1 cellular context compared by ENCODE assay signal in the genomic region with DNA sequence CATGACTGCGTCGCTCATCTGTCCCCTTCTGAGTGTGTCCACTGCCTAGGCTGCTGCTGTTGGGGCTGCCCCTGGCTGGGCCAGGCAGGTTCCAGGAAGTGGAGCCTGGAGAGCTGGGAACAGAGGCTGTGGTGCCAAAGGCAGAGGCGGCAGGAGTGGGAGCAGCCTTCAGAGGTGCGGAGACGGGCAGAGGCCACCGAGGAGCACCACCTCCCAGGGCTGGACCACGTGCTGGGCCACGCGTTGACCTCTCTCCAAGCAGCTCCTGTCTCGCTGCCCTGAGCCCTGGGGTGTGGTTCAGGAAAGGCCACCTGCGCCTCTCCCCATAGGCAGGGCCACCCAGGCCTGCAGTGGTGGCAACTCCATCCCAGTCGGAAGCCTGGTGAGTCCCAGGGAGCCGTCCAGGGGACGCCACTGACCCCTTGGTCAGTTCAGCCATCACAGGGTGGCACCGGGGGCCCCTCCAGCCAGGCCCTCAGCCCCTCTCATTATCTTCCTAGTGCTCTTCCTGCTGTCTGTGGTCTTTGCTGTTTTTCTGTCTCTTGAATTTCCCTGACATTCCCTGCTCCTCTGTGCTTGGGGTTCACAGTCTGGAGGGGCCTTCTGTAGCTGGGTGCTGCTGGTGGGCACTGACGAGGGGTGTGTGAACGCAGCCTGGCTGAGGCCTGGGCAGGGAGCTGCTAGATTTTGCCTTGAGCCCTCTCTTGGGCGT.
TF ChIP-seq lines count a peak whose summit lies in the region.

No MANE protein-coding gene starts in this region.

TF ChIP-seq in IMR-90, 13 proteins besides CTCF, POLR2A, EP300 and RAD21 (continued from another document):
- TF ChIP-seq, protein P1, sequence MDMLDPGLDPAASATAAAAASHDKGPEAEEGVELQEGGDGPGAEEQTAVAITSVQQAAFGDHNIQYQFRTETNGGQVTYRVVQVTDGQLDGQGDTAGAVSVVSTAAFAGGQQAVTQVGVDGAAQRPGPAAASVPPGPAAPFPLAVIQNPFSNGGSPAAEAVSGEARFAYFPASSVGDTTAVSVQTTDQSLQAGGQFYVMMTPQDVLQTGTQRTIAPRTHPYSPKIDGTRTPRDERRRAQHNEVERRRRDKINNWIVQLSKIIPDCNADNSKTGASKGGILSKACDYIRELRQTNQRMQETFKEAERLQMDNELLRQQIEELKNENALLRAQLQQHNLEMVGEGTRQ (IDR thresholded peaks at IDR 0.05; ENCODE audit: low read depth, low read length) = no peak
- no peak for TF ChIP-seq CEBPB (IDR thresholded peaks at IDR 0.05; ENCODE audit: low read depth, low read length)
- TF ChIP-seq MAFK (IDR thresholded peaks at IDR 0.05; ENCODE audit: low read depth, low read length) = no peak
- TF ChIP-seq, protein P2, sequence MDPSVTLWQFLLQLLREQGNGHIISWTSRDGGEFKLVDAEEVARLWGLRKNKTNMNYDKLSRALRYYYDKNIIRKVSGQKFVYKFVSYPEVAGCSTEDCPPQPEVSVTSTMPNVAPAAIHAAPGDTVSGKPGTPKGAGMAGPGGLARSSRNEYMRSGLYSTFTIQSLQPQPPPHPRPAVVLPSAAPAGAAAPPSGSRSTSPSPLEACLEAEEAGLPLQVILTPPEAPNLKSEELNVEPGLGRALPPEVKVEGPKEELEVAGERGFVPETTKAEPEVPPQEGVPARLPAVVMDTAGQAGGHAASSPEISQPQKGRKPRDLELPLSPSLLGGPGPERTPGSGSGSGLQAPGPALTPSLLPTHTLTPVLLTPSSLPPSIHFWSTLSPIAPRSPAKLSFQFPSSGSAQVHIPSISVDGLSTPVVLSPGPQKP (IDR thresholded peaks at IDR 0.05; ENCODE audit: borderline replicate concordance, low read depth, low read length) = no peak
- no peak for TF ChIP-seq MAZ (IDR thresholded peaks at IDR 0.05; ENCODE audit: borderline replicate concordance, low read depth, low read length)
